In the genomic region with DNA sequence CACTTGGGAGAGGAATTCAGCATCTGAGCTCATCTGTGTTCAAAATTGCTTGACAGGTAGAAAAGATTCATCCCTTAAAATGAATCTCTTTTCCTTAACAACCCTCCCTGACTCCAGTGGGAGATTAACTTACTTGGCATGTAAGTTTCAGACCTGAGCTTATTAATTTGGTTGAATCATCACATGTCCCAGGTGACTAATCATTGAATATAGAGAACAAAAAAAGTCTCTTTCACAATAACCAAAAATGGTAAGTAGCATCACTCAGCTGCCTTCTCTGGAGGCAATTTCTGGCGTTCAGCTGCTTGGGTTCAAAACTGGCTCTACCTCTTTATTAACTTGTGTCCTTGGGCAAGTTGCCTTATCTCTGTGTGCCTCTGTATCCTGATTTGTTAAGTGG, we compare ENCODE assay signal across 1 cellular context.
TF ChIP-seq lines count a peak whose summit lies in the region.

No MANE protein-coding gene starts in this region.

TF ChIP-seq in H1, 55 proteins besides CTCF, POLR2A, EP300 and RAD21:
- no peak for TF ChIP-seq YY1 (IDR thresholded peaks at IDR 0.05; ENCODE audit: low read depth, low read length)
- no peak for TF ChIP-seq NANOG (IDR thresholded peaks at IDR 0.05; ENCODE audit: insufficient read depth, low read depth, low read length, poor library complexity, severe bottlenecking)
- no peak for TF ChIP-seq POLR2AphosphoS5 (IDR thresholded peaks at IDR 0.05; ENCODE audit: low read depth, low read length)
- TF ChIP-seq, protein P1, sequence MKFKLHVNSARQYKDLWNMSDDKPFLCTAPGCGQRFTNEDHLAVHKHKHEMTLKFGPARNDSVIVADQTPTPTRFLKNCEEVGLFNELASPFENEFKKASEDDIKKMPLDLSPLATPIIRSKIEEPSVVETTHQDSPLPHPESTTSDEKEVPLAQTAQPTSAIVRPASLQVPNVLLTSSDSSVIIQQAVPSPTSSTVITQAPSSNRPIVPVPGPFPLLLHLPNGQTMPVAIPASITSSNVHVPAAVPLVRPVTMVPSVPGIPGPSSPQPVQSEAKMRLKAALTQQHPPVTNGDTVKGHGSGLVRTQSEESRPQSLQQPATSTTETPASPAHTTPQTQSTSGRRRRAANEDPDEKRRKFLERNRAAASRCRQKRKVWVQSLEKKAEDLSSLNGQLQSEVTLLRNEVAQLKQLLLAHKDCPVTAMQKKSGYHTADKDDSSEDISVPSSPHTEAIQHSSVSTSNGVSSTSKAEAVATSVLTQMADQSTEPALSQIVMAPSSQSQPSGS (IDR thresholded peaks at IDR 0.05; ENCODE audit: low read length): no peak
- TF ChIP-seq KDM5A (IDR thresholded peaks at IDR 0.05; ENCODE audit: low read length): no peak
- TF ChIP-seq GTF2F1 (IDR thresholded peaks at IDR 0.05; ENCODE audit: borderline replicate concordance, low read depth, low read length): no peak
- TF ChIP-seq, protein P2, sequence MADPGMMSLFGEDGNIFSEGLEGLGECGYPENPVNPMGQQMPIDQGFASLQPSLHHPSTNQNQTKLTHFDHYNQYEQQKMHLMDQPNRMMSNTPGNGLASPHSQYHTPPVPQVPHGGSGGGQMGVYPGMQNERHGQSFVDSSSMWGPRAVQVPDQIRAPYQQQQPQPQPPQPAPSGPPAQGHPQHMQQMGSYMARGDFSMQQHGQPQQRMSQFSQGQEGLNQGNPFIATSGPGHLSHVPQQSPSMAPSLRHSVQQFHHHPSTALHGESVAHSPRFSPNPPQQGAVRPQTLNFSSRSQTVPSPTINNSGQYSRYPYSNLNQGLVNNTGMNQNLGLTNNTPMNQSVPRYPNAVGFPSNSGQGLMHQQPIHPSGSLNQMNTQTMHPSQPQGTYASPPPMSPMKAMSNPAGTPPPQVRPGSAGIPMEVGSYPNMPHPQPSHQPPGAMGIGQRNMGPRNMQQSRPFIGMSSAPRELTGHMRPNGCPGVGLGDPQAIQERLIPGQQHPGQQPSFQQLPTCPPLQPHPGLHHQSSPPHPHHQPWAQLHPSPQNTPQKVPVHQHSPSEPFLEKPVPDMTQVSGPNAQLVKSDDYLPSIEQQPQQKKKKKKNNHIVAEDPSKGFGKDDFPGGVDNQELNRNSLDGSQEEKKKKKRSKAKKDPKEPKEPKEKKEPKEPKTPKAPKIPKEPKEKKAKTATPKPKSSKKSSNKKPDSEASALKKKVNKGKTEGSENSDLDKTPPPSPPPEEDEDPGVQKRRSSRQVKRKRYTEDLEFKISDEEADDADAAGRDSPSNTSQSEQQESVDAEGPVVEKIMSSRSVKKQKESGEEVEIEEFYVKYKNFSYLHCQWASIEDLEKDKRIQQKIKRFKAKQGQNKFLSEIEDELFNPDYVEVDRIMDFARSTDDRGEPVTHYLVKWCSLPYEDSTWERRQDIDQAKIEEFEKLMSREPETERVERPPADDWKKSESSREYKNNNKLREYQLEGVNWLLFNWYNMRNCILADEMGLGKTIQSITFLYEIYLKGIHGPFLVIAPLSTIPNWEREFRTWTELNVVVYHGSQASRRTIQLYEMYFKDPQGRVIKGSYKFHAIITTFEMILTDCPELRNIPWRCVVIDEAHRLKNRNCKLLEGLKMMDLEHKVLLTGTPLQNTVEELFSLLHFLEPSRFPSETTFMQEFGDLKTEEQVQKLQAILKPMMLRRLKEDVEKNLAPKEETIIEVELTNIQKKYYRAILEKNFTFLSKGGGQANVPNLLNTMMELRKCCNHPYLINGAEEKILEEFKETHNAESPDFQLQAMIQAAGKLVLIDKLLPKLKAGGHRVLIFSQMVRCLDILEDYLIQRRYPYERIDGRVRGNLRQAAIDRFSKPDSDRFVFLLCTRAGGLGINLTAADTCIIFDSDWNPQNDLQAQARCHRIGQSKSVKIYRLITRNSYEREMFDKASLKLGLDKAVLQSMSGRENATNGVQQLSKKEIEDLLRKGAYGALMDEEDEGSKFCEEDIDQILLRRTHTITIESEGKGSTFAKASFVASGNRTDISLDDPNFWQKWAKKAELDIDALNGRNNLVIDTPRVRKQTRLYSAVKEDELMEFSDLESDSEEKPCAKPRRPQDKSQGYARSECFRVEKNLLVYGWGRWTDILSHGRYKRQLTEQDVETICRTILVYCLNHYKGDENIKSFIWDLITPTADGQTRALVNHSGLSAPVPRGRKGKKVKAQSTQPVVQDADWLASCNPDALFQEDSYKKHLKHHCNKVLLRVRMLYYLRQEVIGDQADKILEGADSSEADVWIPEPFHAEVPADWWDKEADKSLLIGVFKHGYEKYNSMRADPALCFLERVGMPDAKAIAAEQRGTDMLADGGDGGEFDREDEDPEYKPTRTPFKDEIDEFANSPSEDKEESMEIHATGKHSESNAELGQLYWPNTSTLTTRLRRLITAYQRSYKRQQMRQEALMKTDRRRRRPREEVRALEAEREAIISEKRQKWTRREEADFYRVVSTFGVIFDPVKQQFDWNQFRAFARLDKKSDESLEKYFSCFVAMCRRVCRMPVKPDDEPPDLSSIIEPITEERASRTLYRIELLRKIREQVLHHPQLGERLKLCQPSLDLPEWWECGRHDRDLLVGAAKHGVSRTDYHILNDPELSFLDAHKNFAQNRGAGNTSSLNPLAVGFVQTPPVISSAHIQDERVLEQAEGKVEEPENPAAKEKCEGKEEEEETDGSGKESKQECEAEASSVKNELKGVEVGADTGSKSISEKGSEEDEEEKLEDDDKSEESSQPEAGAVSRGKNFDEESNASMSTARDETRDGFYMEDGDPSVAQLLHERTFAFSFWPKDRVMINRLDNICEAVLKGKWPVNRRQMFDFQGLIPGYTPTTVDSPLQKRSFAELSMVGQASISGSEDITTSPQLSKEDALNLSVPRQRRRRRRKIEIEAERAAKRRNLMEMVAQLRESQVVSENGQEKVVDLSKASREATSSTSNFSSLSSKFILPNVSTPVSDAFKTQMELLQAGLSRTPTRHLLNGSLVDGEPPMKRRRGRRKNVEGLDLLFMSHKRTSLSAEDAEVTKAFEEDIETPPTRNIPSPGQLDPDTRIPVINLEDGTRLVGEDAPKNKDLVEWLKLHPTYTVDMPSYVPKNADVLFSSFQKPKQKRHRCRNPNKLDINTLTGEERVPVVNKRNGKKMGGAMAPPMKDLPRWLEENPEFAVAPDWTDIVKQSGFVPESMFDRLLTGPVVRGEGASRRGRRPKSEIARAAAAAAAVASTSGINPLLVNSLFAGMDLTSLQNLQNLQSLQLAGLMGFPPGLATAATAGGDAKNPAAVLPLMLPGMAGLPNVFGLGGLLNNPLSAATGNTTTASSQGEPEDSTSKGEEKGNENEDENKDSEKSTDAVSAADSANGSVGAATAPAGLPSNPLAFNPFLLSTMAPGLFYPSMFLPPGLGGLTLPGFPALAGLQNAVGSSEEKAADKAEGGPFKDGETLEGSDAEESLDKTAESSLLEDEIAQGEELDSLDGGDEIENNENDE (IDR thresholded peaks at IDR 0.05; ENCODE audit: insufficient replicate concordance, low read length): no peak
- TF ChIP-seq PHF8 (conservative IDR thresholded peaks at IDR 0.05; ENCODE audit: low read depth, low read length): no peak
- TF ChIP-seq, protein P3, sequence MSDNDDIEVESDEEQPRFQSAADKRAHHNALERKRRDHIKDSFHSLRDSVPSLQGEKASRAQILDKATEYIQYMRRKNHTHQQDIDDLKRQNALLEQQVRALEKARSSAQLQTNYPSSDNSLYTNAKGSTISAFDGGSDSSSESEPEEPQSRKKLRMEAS (IDR thresholded peaks at IDR 0.05): no peak
- no peak for TF ChIP-seq RBBP5 (IDR thresholded peaks at IDR 0.05; ENCODE audit: borderline replicate concordance, low read depth, low read length)
- TF ChIP-seq CREB1 (IDR thresholded peaks at IDR 0.05): no peak
- no peak for TF ChIP-seq POU5F1 (IDR thresholded peaks at IDR 0.05; ENCODE audit: low read depth, low read length)
- TF ChIP-seq ASH2L (IDR thresholded peaks at IDR 0.05; ENCODE audit: low read length): no peak
- TF ChIP-seq SIX5 (IDR thresholded peaks at IDR 0.05; ENCODE audit: low read depth, low read length): no peak
- TF ChIP-seq HDAC2 (IDR thresholded peaks at IDR 0.05; ENCODE audit: borderline replicate concordance in 1 of 2, low read depth in 2 of 2, low read length in 2 of 2): no peak
- no peak for TF ChIP-seq BCL11A (IDR thresholded peaks at IDR 0.05; ENCODE audit: low read depth in 2 of 2, low read length in 2 of 2)
- TF ChIP-seq JUND (IDR thresholded peaks at IDR 0.05; ENCODE audit: low read length): no peak
- no peak for TF ChIP-seq SP4 (IDR thresholded peaks at IDR 0.05; ENCODE audit: low read length)
